13 cellular contexts compared by ENCODE assay signal in the genomic region with DNA sequence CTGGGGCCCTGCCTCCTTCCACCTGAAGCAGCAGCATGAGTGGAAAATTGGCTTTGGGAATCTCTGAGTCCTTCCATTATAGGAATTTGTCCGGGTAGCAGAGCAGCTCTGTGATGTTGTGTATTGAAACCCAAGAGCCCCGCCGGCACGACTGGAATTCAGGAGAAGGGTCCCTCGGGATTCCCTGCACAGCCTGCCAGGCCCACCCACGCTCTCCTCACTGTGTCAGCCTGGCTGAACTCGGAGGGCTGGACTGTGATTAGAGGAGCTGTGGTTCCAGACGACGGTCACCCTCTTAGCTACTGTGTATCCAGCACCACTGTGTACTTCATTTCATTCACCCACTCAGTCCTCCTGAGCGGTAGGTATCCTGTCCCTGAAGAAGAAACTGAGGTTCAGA.
"Had no signal": no experiment of that assay in that cellular context is flagged by ENCODE, and none has a peak within 500 bp of the region (broad histone marks: within the 10 kb centered on the region; RNA-seq: fewer than 3 reads in every experiment).

No MANE protein-coding gene starts in this region.

- ATAC-seq: activated naive CD8-positive, alpha-beta T cell treated with anti-CD3 and anti-CD28 coated beads, Interleukin-2, amount 50 U/mL, for 24 hours; effector memory CD8-positive, alpha-beta T cell; foreskin keratinocyte; left lung; WTC11 had no signal

- H3K4me3 ChIP-seq: left lung, neural progenitor cell, tibial artery had no signal

- H3K4me1 ChIP-seq: foreskin keratinocyte, parathyroid adenoma had no signal

- H3K27me3 ChIP-seq: left lung, neural progenitor cell, tibial artery had no signal

- H3K27ac ChIP-seq: foreskin keratinocyte, left lung, neural progenitor cell, parathyroid adenoma, tibial artery had no signal

- DNase-seq: activated CD4-positive, alpha-beta T cell treated with anti-CD3 and anti-CD28 coated beads, Interleukin-2, amount 10 ng/mL, durations not matched to agents 24 days and 14 days; activated naive CD4-positive, alpha-beta T cell treated with Interleukin-2 at 50 U/mL for 16 hours; activated naive CD8-positive, alpha-beta T cell treated with anti-CD3 and anti-CD28 coated beads, Interleukin-2, amount 50 U/mL, for 24 hours; effector memory CD8-positive, alpha-beta T cell; erythroblast; foreskin keratinocyte; left lung; small intestine; tibial artery had no signal

- FAIRE-seq: islet of Langerhans, small intestine had no signal

- H3K36me3 ChIP-seq: left lung, neural progenitor cell, tibial artery had no signal
